ENCODE assay signal across 7 cellular contexts in the genomic region with DNA sequence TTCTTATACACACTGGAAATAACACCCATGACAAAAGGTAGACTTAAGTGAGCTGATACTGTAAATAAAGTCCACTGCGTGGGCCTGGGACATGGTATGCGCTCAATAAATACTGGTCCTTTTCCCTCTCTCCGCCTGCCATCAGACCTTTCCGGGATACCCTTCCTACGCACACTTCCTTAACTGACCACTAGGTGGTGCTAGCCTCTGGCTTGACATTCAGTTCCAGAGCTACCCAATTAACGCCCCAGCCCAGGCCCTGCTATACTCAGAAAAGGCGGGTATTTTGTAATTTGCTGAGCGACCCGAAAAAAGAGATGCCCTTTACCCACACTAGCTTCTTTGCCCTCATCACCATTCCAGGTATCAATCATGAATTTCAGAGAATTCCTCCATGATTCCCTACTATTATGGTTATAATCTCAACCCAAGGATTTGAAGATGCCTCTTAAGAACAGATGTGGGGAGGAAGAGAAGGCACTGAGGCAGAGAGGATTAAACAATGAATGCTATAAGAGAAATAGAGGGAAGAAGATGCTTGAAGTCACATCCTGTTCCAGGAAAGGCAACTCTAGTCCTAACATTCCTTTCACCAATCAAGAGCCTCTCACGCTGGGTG. TPM values are rescaled to one million over a fixed set of nuclear protein-coding genes. Genes with fewer than 3 reads are reported as not detected.
DNase-seq lines count a peak whose midpoint lies in the region; ATAC-seq, FAIRE-seq and TF ChIP-seq lines count a peak whose summit lies in the region.

No MANE protein-coding gene starts in this region.

- H3K9ac ChIP-seq in SU-DHL-6 (ENCODE audit: low read length) = no peak overlapping the region

- intact Hi-C loops in heart right ventricle (cut with DNase I) = loop anchor here in 9 of 10 donors (1.0 to 2.0 kb wide), 5 partner anchors 46 to 60 kb away; no protein-coding TSS in a partner anchor

- no peak for TF ChIP-seq POLR2A in GM12892 (IDR thresholded peaks at IDR 0.05; ENCODE audit: low read depth, low read length)

- H3K4me2 ChIP-seq in SU-DHL-6 (ENCODE audit: low read depth, low read length, poor library complexity, severe bottlenecking) = no peak overlapping the region

- ATAC-seq in activated naive CD8-positive, alpha-beta T cell treated with anti-CD3 and anti-CD28 coated beads, Interleukin-2, amount 10 ng/mL, durations not matched to agents 7 days and 5 days (ENCODE audit: low read depth) = peak; percentile 66
- peak in 2 of 8 donors; percentile 19 to 32 for ATAC-seq in heart right ventricle

- no peaks in the 10 kb centered on the region for H3K36me3 ChIP-seq in SU-DHL-6 (ENCODE audit: low read length)
- no peaks in the 10 kb centered on the region for H3K36me3 ChIP-seq in heart right ventricle

- H3K36me3 Mint-ChIP-seq in activated naive CD8-positive, alpha-beta T cell treated with anti-CD3 and anti-CD28 coated beads, Interleukin-2, amount 10 ng/mL, durations not matched to agents 7 days and 5 days = peaks cover 3% of the 10 kb centered on the region

- no peaks in the 10 kb centered on the region for H3F3A ChIP-seq in SU-DHL-6 (ENCODE audit: insufficient read depth)

- TF ChIP-seq CTCF in SU-DHL-6 (IDR thresholded peaks at IDR 0.05; ENCODE audit: insufficient read depth, low read length, poor library complexity, severe bottlenecking) (peak; percentile 67), heart right ventricle (IDR thresholded peaks at IDR 0.05) (peak; percentile 92 to 99 (median 97))

- peak; percentile 50 for DNase-seq in GM12892 (ENCODE audit: insufficient read length)
- DNase-seq in NCI-H1105 (lab: John Stamatoyannopoulos, UW) = peak; percentile 52
- DNase-seq in activated naive CD8-positive, alpha-beta T cell treated with anti-CD3 and anti-CD28 coated beads, Interleukin-2, amount 10 ng/mL, durations not matched to agents 7 days and 5 days = peak; percentile 60
- DNase-seq in heart right ventricle = peak in 1 of 2 donors; percentile 84
- peak; percentile 47 for DNase-seq in renal cortical epithelial cell (ENCODE audit: low read depth)
- DNase-seq in HuH-7.5 (ENCODE audit: low spot score) = no peak

- H2AFZ ChIP-seq in SU-DHL-6 (ENCODE audit: low read depth, low read length, severe bottlenecking) = no peak overlapping the region

- H3K27me3 ChIP-seq in SU-DHL-6 (ENCODE audit: low read length) (no peaks in the 10 kb centered on the region), heart right ventricle (peaks cover 0 to 15% (median 0%) of the 10 kb centered on the region in 7 donors)

- peaks cover 37% of the 10 kb centered on the region for H3K27me3 Mint-ChIP-seq in activated naive CD8-positive, alpha-beta T cell treated with anti-CD3 and anti-CD28 coated beads, Interleukin-2, amount 10 ng/mL, durations not matched to agents 7 days and 5 days

- no peaks in the 10 kb centered on the region for H3K9me2 ChIP-seq in SU-DHL-6 (replicated peaks; ENCODE audit: insufficient read depth, low read length)

- no peak overlapping the region for H3K27ac Mint-ChIP-seq in activated naive CD8-positive, alpha-beta T cell treated with anti-CD3 and anti-CD28 coated beads, Interleukin-2, amount 10 ng/mL, durations not matched to agents 7 days and 5 days

- H3K4me1 ChIP-seq in heart right ventricle = peaks cover 0 to 22% (median 8%) of the 10 kb centered on the region in 9 donors

- H3K4me1 Mint-ChIP-seq in activated naive CD8-positive, alpha-beta T cell treated with anti-CD3 and anti-CD28 coated beads, Interleukin-2, amount 10 ng/mL, durations not matched to agents 7 days and 5 days = peaks cover 12% of the 10 kb centered on the region

- no peak overlapping the region for H3K27ac ChIP-seq in SU-DHL-6 (ENCODE audit: low read depth, low read length)
- no peak overlapping the region for H3K27ac ChIP-seq in heart right ventricle

- no peaks in the 10 kb centered on the region for H3K79me2 ChIP-seq in SU-DHL-6 (ENCODE audit: insufficient read depth, low read length)

- 15 to 18% methylated on average over 10 of the region's 10 CpGs for WGBS in heart right ventricle, 2 donors

- H3K9me3 ChIP-seq in SU-DHL-6 (ENCODE audit: insufficient read depth, low read length) = no peaks in the 10 kb centered on the region
- no peaks in the 10 kb centered on the region for H3K9me3 ChIP-seq in heart right ventricle

- POLR2A ChIA-PET in activated naive CD8-positive, alpha-beta T cell treated with anti-CD3 and anti-CD28 coated beads, Interleukin-2, amount 10 ng/mL, durations not matched to agents 7 days and 5 days (lab: Charles Lee) = interaction anchor here (0.8 to 1.2 kb wide), 2 partner anchors 12 kb away, joined by 3 to 6 read pairs; no protein-coding TSS in a partner anchor

- no peak overlapping the region for H3K4me3 ChIP-seq in SU-DHL-6 (ENCODE audit: insufficient read depth, low read length, poor library complexity, severe bottlenecking)
- H3K4me3 ChIP-seq in heart right ventricle = no peak overlapping the region

- peaks cover 3% of the 10 kb centered on the region for H3K9me3 Mint-ChIP-seq in activated naive CD8-positive, alpha-beta T cell treated with anti-CD3 and anti-CD28 coated beads, Interleukin-2, amount 10 ng/mL, durations not matched to agents 7 days and 5 days

- FAIRE-seq in GM12892 (lab: Jason Lieb, UNC) = peak; percentile 78

- H4K20me1 ChIP-seq in SU-DHL-6 (ENCODE audit: low read depth, low read length) = no peaks in the 10 kb centered on the region

- no peak overlapping the region for H3K4me3 Mint-ChIP-seq in activated naive CD8-positive, alpha-beta T cell treated with anti-CD3 and anti-CD28 coated beads, Interleukin-2, amount 10 ng/mL, durations not matched to agents 7 days and 5 days

RNA-seq across cellular contexts. Expression of gene LRP1, which starts 3.9 kb away (rescaled TPM):
- polyA plus RNA-seq in GM12892 (2012; ENCODE audit: missing spikeins) = 0.34 TPM
- total RNA-seq in activated naive CD8-positive, alpha-beta T cell treated with anti-CD3 and anti-CD28 coated beads, Interleukin-2, amount 10 ng/mL, durations not matched to agents 7 days and 5 days = 1 to 10 TPM; 4.9 to 6.1 TPM
- total RNA-seq in heart right ventricle (100 to 1,000 TPM in 4 of 10 donors, 10 to 100 TPM in 6; 46.3 to 259 (median 82.7) TPM), renal cortical epithelial cell (11.3 and 157 TPM in 2 replicates)
- 10 to 100 TPM; 46.6 to 46.7 TPM for polyA plus RNA-seq in heart right ventricle

RNA-seq across cellular contexts. Expression of gene STAT6, which starts 13.2 kb away (rescaled TPM):
- 129 TPM for polyA plus RNA-seq in GM12892 (2012; ENCODE audit: missing spikeins)
- total RNA-seq in activated naive CD8-positive, alpha-beta T cell treated with anti-CD3 and anti-CD28 coated beads, Interleukin-2, amount 10 ng/mL, durations not matched to agents 7 days and 5 days = 100 to 1,000 TPM; 251 to 263 TPM
- total RNA-seq in heart right ventricle (10 to 100 TPM; 23.3 to 72.3 (median 38.0) TPM), renal cortical epithelial cell (105 and 131 TPM in 2 replicates)
- 10 to 100 TPM; 36.0 to 77.8 TPM for polyA plus RNA-seq in heart right ventricle

RNA-seq across cellular contexts. Expression of gene LRP1-AS, which starts 23.1 kb away (rescaled TPM):
- not detected for polyA plus RNA-seq in GM12892 (2012; ENCODE audit: missing spikeins)
- total RNA-seq in activated naive CD8-positive, alpha-beta T cell treated with anti-CD3 and anti-CD28 coated beads, Interleukin-2, amount 10 ng/mL, durations not matched to agents 7 days and 5 days = not detected
- total RNA-seq in heart right ventricle (not detected), renal cortical epithelial cell (not detected in 2 replicates)
- not detected for polyA plus RNA-seq in heart right ventricle

RNA-seq across cellular contexts. Expression of gene NAB2, which starts 35.5 kb away (rescaled TPM):
- 15.5 TPM for polyA plus RNA-seq in GM12892 (2012; ENCODE audit: missing spikeins)
- 10 to 100 TPM; 13.1 to 16.1 TPM for total RNA-seq in activated naive CD8-positive, alpha-beta T cell treated with anti-CD3 and anti-CD28 coated beads, Interleukin-2, amount 10 ng/mL, durations not matched to agents 7 days and 5 days
- total RNA-seq in heart right ventricle = 10 to 100 TPM in 9 of 10 donors, 1 to 10 TPM in 1; 9.5 to 16.2 (median 12.0) TPM
- 10 to 100 TPM; 15.0 to 20.2 TPM for polyA plus RNA-seq in heart right ventricle
- 13.5 and 16.3 TPM in 2 replicates for total RNA-seq in renal cortical epithelial cell

RNA-seq across cellular contexts. Expression of gene NEMP1, which starts 45.8 kb away (rescaled TPM):
- polyA plus RNA-seq in GM12892 (2012; ENCODE audit: missing spikeins) = 13.9 TPM
- total RNA-seq in activated naive CD8-positive, alpha-beta T cell treated with anti-CD3 and anti-CD28 coated beads, Interleukin-2, amount 10 ng/mL, durations not matched to agents 7 days and 5 days = 10 to 100 TPM; 52.9 to 59.6 TPM
- total RNA-seq in heart right ventricle (1 to 10 TPM; 2.4 to 6.3 (median 3.9) TPM), renal cortical epithelial cell (5.2 and 7.8 TPM in 2 replicates)
- polyA plus RNA-seq in heart right ventricle = 1 to 10 TPM; 1.1 to 2.9 TPM
